ENCODE assay signal across 27 cellular contexts in genomic region chr3:161008086-161008485, GRCh38.
"Had no signal": no experiment of that assay in that cellular context is flagged by ENCODE, and none has a peak within 500 bp of the region (broad histone marks: within the 10 kb centered on the region; RNA-seq: fewer than 3 reads in every experiment).

No MANE protein-coding gene starts in this region.

- H3K27ac ChIP-seq: brain microvascular endothelial cell, coronary artery, dorsolateral prefrontal cortex, esophagus squamous epithelium, gastroesophageal sphincter had no signal

- H3K27ac Mint-ChIP-seq: activated CD4-positive, alpha-beta memory T cell treated with anti-CD3 and anti-CD28 coated beads for 36 hours; activated CD4-positive, alpha-beta T cell treated with anti-CD3 and anti-CD28 coated beads for 36 hours; activated CD4-positive, alpha-beta T cell treated with anti-CD3 and anti-CD28 coated beads, Interleukin-2, amount 10 ng/mL, durations not matched to agents 24 days and 14 days; activated naive CD4-positive, alpha-beta T cell treated with anti-CD3 and anti-CD28 coated beads, Interleukin-2, amount 10 ng/mL, durations not matched to agents 7 days and 5 days; activated naive CD4-positive, alpha-beta T cell treated with anti-CD3 and anti-CD28 coated beads, Interleukin-2, amount 50 U/mL, for 72 hours; activated naive CD8-positive, alpha-beta T cell treated with anti-CD3 and anti-CD28 coated beads, Interleukin-2, amount 10 ng/mL, durations not matched to agents 7 days and 5 days; activated T-cell treated with anti-CD3 and anti-CD28 coated beads, Interleukin-2, amount 50 U/mL, for 24 hours; activated T-cell treated with anti-CD3 and anti-CD28 coated beads, Interleukin-2, amount 50 U/mL, for 72 hours; dendritic cell treated with granulocyte-macrophage colony-stimulating factor and Interleukin-4, amounts not matched to agents 40 ng/mL and 50 ng/mL, for 4 days; endodermal cell had no signal

- H3K36me3 ChIP-seq: brain microvascular endothelial cell, esophagus squamous epithelium, gastroesophageal sphincter had no signal

- H3K9me3 ChIP-seq: esophagus squamous epithelium, gastroesophageal sphincter had no signal

- H3K27me3 Mint-ChIP-seq: activated CD4-positive, alpha-beta memory T cell treated with anti-CD3 and anti-CD28 coated beads for 36 hours; activated CD4-positive, alpha-beta T cell treated with anti-CD3 and anti-CD28 coated beads for 36 hours; activated naive CD4-positive, alpha-beta T cell treated with anti-CD3 and anti-CD28 coated beads, Interleukin-2, amount 10 ng/mL, durations not matched to agents 7 days and 5 days; activated naive CD8-positive, alpha-beta T cell treated with anti-CD3 and anti-CD28 coated beads, Interleukin-2, amount 10 ng/mL, durations not matched to agents 7 days and 5 days; activated T-cell treated with anti-CD3 and anti-CD28 coated beads, Interleukin-2, amount 50 U/mL, for 24 hours; dendritic cell treated with granulocyte-macrophage colony-stimulating factor and Interleukin-4, amounts not matched to agents 40 ng/mL and 50 ng/mL, for 4 days had no signal

- H3K27me3 ChIP-seq: brain microvascular endothelial cell, dorsolateral prefrontal cortex, esophagus squamous epithelium, gastroesophageal sphincter had no signal

- DNase-seq: activated CD4-positive, alpha-beta memory T cell treated with anti-CD3 and anti-CD28 coated beads for 36 hours; activated CD4-positive, alpha-beta T cell treated with anti-CD3 and anti-CD28 coated beads for 36 hours; activated CD4-positive, alpha-beta T cell treated with anti-CD3 and anti-CD28 coated beads, Interleukin-2, amount 10 ng/mL, durations not matched to agents 24 days and 14 days; activated CD4-positive, CD25-positive, alpha-beta regulatory T cell; activated CD4-positive, CD25-positive, alpha-beta regulatory T cell treated with anti-CD3 and anti-CD28 coated beads, Interleukin-2, amount 50 U/mL, for 72 hours; activated CD8-positive, alpha-beta memory T cell treated with anti-CD3 and anti-CD28 coated beads, Interleukin-2, amount 50 U/mL, for 48 hours; activated gamma-delta T cell; activated naive CD4-positive, alpha-beta T cell; activated naive CD4-positive, alpha-beta T cell treated with anti-CD3 and anti-CD28 coated beads, Interleukin-2, amount 10 ng/mL, durations not matched to agents 7 days and 5 days; activated naive CD8-positive, alpha-beta T cell treated with anti-CD3 and anti-CD28 coated beads, Interleukin-2, amount 10 ng/mL, durations not matched to agents 7 days and 5 days; activated T-cell treated with anti-CD3 and anti-CD28 coated beads for 4 hours; activated T-cell treated with anti-CD3 and anti-CD28 coated beads, Interleukin-2, amount 50 U/mL, for 24 hours; activated T-cell treated with anti-CD3 and anti-CD28 coated beads, Interleukin-2, amount 50 U/mL, for 72 hours; brain microvascular endothelial cell; caudate nucleus; dorsolateral prefrontal cortex; effector memory CD4-positive, alpha-beta T cell; endodermal cell; erythroblast; esophagus squamous epithelium; foreskin melanocyte; head of caudate nucleus; T-helper 2 cell had no signal

- H3K4me1 ChIP-seq: esophagus squamous epithelium, gastroesophageal sphincter had no signal

- H3K4me3 ChIP-seq: coronary artery, dorsolateral prefrontal cortex, esophagus squamous epithelium, gastroesophageal sphincter had no signal

- ATAC-seq: activated CD4-positive, alpha-beta T cell treated with anti-CD3 and anti-CD28 coated beads for 36 hours; activated naive CD4-positive, alpha-beta T cell treated with anti-CD3 and anti-CD28 coated beads, Interleukin-2, amount 50 U/mL, for 72 hours; activated T-cell treated with anti-CD3 and anti-CD28 coated beads, Interleukin-2, amount 50 U/mL, for 72 hours; gastroesophageal sphincter had no signal

- H3K36me3 Mint-ChIP-seq: activated naive CD4-positive, alpha-beta T cell treated with anti-CD3 and anti-CD28 coated beads, Interleukin-2, amount 10 ng/mL, durations not matched to agents 7 days and 5 days had no signal

- H3K4me3 Mint-ChIP-seq: activated CD4-positive, alpha-beta memory T cell treated with anti-CD3 and anti-CD28 coated beads for 36 hours; activated CD4-positive, alpha-beta T cell treated with anti-CD3 and anti-CD28 coated beads for 36 hours; activated CD4-positive, alpha-beta T cell treated with anti-CD3 and anti-CD28 coated beads, Interleukin-2, amount 10 ng/mL, durations not matched to agents 24 days and 14 days; activated naive CD4-positive, alpha-beta T cell treated with anti-CD3 and anti-CD28 coated beads, Interleukin-2, amount 10 ng/mL, durations not matched to agents 7 days and 5 days; activated naive CD8-positive, alpha-beta T cell treated with anti-CD3 and anti-CD28 coated beads, Interleukin-2, amount 10 ng/mL, durations not matched to agents 7 days and 5 days; activated T-cell treated with anti-CD3 and anti-CD28 coated beads, Interleukin-2, amount 50 U/mL, for 24 hours; activated T-cell treated with anti-CD3 and anti-CD28 coated beads, Interleukin-2, amount 50 U/mL, for 72 hours; dendritic cell treated with granulocyte-macrophage colony-stimulating factor and Interleukin-4, amounts not matched to agents 40 ng/mL and 50 ng/mL, for 4 days; endodermal cell had no signal

- H3K9me3 Mint-ChIP-seq: dendritic cell treated with granulocyte-macrophage colony-stimulating factor and Interleukin-4, amounts not matched to agents 40 ng/mL and 50 ng/mL, for 4 days had no signal

- H3K4me1 Mint-ChIP-seq: activated CD4-positive, alpha-beta T cell treated with anti-CD3 and anti-CD28 coated beads for 36 hours; activated CD4-positive, alpha-beta T cell treated with anti-CD3 and anti-CD28 coated beads, Interleukin-2, amount 10 ng/mL, durations not matched to agents 24 days and 14 days; activated naive CD4-positive, alpha-beta T cell treated with anti-CD3 and anti-CD28 coated beads, Interleukin-2, amount 10 ng/mL, durations not matched to agents 7 days and 5 days; activated naive CD8-positive, alpha-beta T cell treated with anti-CD3 and anti-CD28 coated beads, Interleukin-2, amount 10 ng/mL, durations not matched to agents 7 days and 5 days; endodermal cell had no signal
